1 cellular context compared by ENCODE assay signal in genomic region chr16:89210904-89211515, GRCh38.
TF ChIP-seq lines count a peak whose summit lies in the region.

No MANE protein-coding gene starts in this region.

TF ChIP-seq in SK-N-SH, 30 proteins besides CTCF, POLR2A, EP300 and RAD21:
- TF ChIP-seq JUND (IDR thresholded peaks at IDR 0.05) (no peak), USF1 (IDR thresholded peaks at IDR 0.05; ENCODE audit: borderline replicate concordance, low read depth) (no peak), FOXM1 (IDR thresholded peaks at IDR 0.05; ENCODE audit: low read depth) (no peak), YY1 (IDR thresholded peaks at IDR 0.05; ENCODE audit: low read depth) (no peak), TAF1 (IDR thresholded peaks at IDR 0.05; ENCODE audit: borderline replicate concordance, low read depth, low read length) (no peak), TEAD4 (IDR thresholded peaks at IDR 0.05; ENCODE audit: borderline replicate concordance, insufficient read depth) (no peak), GATA2 (CRISPR knock-in tag; IDR thresholded peaks at IDR 0.05) (no peak), PBX3 (IDR thresholded peaks at IDR 0.05) (peak; percentile 61), TCF12 (IDR thresholded peaks at IDR 0.05) (peak; percentile 86), GABPA (IDR thresholded peaks at IDR 0.05; ENCODE audit: low read depth) (no peak), FOSL2 (IDR thresholded peaks at IDR 0.05; ENCODE audit: borderline replicate concordance, low read depth) (peak; percentile 28; the same call in 1 of the 2 replicates), CHD2 (IDR thresholded peaks at IDR 0.05; ENCODE audit: low read length, partially characterized antibody) (no peak)
- TF ChIP-seq, protein P1, sequence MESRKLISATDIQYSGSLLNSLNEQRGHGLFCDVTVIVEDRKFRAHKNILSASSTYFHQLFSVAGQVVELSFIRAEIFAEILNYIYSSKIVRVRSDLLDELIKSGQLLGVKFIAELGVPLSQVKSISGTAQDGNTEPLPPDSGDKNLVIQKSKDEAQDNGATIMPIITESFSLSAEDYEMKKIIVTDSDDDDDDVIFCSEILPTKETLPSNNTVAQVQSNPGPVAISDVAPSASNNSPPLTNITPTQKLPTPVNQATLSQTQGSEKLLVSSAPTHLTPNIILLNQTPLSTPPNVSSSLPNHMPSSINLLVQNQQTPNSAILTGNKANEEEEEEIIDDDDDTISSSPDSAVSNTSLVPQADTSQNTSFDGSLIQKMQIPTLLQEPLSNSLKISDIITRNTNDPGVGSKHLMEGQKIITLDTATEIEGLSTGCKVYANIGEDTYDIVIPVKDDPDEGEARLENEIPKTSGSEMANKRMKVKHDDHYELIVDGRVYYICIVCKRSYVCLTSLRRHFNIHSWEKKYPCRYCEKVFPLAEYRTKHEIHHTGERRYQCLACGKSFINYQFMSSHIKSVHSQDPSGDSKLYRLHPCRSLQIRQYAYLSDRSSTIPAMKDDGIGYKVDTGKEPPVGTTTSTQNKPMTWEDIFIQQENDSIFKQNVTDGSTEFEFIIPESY (IDR thresholded peaks at IDR 0.05; ENCODE audit: borderline replicate concordance, low read depth): no peak
- TF ChIP-seq, protein P2, sequence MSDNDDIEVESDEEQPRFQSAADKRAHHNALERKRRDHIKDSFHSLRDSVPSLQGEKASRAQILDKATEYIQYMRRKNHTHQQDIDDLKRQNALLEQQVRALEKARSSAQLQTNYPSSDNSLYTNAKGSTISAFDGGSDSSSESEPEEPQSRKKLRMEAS (IDR thresholded peaks at IDR 0.05; ENCODE audit: low read depth): no peak
